Comparison of ENCODE assay signal across 19 cellular contexts in the genomic region with DNA sequence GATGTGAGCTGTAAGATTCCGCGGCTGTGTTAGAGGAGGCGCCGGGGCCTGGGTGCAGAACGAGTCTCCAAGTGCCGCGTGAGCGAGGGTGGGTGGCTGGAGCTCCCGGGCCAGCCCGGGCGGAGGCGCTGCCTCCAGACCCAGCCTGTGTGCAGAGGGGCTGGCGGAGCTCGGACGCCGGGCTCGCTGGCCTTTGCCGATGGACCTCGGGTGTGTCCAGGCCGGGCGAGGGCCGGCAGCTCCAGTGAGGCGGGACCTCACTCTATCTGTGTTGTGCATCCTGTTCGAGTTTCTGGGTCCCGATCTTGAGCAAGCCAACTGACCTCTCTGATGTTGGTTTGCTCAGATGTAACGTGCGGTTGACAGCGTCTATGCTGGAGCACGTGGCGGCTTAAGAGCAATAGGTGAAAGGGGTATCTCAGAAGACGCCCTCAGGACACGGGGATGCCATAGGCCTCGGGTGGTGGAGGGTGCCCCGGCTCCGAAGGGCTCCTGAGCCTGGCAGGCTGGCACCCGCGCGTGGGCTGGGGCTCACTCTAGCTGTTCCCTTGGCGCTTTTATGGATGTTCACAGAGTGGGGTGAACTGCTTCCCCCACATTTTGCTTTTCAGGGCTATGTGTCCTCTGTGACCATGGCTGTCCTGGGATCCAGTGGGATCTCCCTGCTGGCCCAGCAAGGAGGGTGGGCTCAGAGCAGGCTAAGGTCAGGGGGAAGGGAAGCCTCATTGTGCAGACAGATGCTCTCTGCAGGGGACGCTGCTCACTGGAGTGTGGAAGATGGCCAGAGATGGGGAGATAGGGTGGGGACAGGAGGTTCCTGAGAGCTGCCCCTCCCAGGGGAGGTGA.
DNase-seq lines count a peak whose midpoint lies in the region; ATAC-seq, FAIRE-seq and TF ChIP-seq lines count a peak whose summit lies in the region.
"Had no signal": no experiment of that assay in that cellular context is flagged by ENCODE, and none has a peak within 500 bp of the region (broad histone marks: within the 10 kb centered on the region; RNA-seq: fewer than 3 reads in every experiment).

No MANE protein-coding gene starts in this region.

- in situ Hi-C loops in K562 (cut with MboI), result no loop called here

- POLR2A ChIA-PET in K562 (lab: Yijun Ruan, JAX), result interaction anchor here (0.6 kb wide), 2 partner anchors 85 to 99 kb away, joined by 3 read pairs; no protein-coding TSS in a partner anchor

- FAIRE-seq in K562 (lab: Jason Lieb, UNC), result no peak
- FAIRE-seq: H54, keratinocyte, RCC 7860, TTC549 had no signal

- H3K9me3 ChIP-seq in K562 (replicated peaks; ENCODE audit: control insufficient read depth, insufficient read depth, low read depth, low read length), result no peaks in the 10 kb centered on the region
- H3K9me3 ChIP-seq: thyroid gland had no signal

- H3K4me1 Mint-ChIP-seq in activated CD8-positive, alpha-beta memory T cell treated with anti-CD3 and anti-CD28 coated beads, Interleukin-2, amount 10 ng/mL, durations not matched to agents 7 days and 5 days, result no peaks in the 10 kb centered on the region
- H3K4me1 Mint-ChIP-seq in type B pancreatic cell (ENCODE audit: unreplicated experiment), result no peaks in the 10 kb centered on the region
- peaks cover 26% of the 10 kb centered on the region for H3K4me1 Mint-ChIP-seq in GM23338

- H3K27ac ChIP-seq in K562 (ENCODE audit: extremely low read depth, low read depth, low read length), result no peak overlapping the region
- H3K27ac ChIP-seq in GM23338 (ENCODE audit: low read depth), result no peak overlapping the region
- H3K27ac ChIP-seq: skin epidermis, thyroid gland had no signal

- H3K4me3 ChIP-seq in K562, result no peak overlapping the region
- H3K4me3 ChIP-seq in GM23338, result no peak overlapping the region
- H3K4me3 ChIP-seq: skin epidermis, thyroid gland had no signal

- H3K9ac ChIP-seq in K562 (ENCODE audit: insufficient read depth in 1 of 2, low read depth in 2 of 2, low read length in 2 of 2), result no peak overlapping the region

- CTCF ChIA-PET in activated CD8-positive, alpha-beta memory T cell treated with anti-CD3 and anti-CD28 coated beads, Interleukin-2, amount 10 ng/mL, durations not matched to agents 7 days and 5 days (lab: Charles Lee), result no interaction called here
- CTCF ChIA-PET in K562 (lab: Yijun Ruan, JAX; ENCODE audit: low intra/inter-chr PET ratio), result no interaction called here

- TF ChIP-seq CTCF in K562 (IDR thresholded peaks at IDR 0.05 in 2 of 3, conservative IDR thresholded peaks at IDR 0.05 in 1 of 3; ENCODE audit: insufficient read depth in 2 of 3, low read depth in 1 of 3, low read length in 3 of 3) (no peak), type B pancreatic cell (conservative IDR thresholded peaks at IDR 0.05) (no peak), GM23338 (conservative IDR thresholded peaks at IDR 0.05; ENCODE audit: low read depth in 2 of 2) (no peak)

- no peak for TF ChIP-seq POLR2A in K562 (conservative IDR thresholded peaks at IDR 0.05)

- H3K27me3 ChIP-seq in K562 (ENCODE audit: control insufficient read depth in 2 of 2, insufficient read depth in 2 of 2, low read length in 2 of 2) (peaks cover 55 to 78% of the 10 kb centered on the region in 2 experiments), GM23338 (ENCODE audit: insufficient read depth) (no peaks in the 10 kb centered on the region)
- H3K27me3 ChIP-seq: thyroid gland had no signal

- H3K36me3 ChIP-seq in K562 (ENCODE audit: control insufficient read depth, insufficient read depth, low read length) (no peaks in the 10 kb centered on the region), GM23338 (ENCODE audit: insufficient read depth) (no peaks in the 10 kb centered on the region)
- H3K36me3 ChIP-seq: thyroid gland had no signal

- peaks cover 2 to 25% of the 10 kb centered on the region in 2 experiments; a peak in 3 of 5 replicates for H3K4me1 ChIP-seq in K562 (replicated peaks in 1 of 2; ENCODE audit: control insufficient read depth in 2 of 2, insufficient read depth in 2 of 2, low read length in 2 of 2)
- peaks cover 7% of the 10 kb centered on the region for H3K4me1 ChIP-seq in GM23338 (ENCODE audit: insufficient read depth)
- H3K4me1 ChIP-seq: thyroid gland had no signal

- H2AFZ ChIP-seq in K562 (ENCODE audit: low read depth, low read length) (no peak overlapping the region), GM23338 (no peak overlapping the region)

- H3K79me2 ChIP-seq in K562 (ENCODE audit: control insufficient read depth, insufficient read depth, low read length) (no peaks in the 10 kb centered on the region), GM23338 (replicated peaks; ENCODE audit: insufficient read depth) (no peaks in the 10 kb centered on the region)

- no TSS peak for BruUV-seq in K562 (replicated peaks; lab: Mats Ljungman, UMichigan)

- no peak overlapping the region for H3K27ac Mint-ChIP-seq in activated CD8-positive, alpha-beta memory T cell treated with anti-CD3 and anti-CD28 coated beads, Interleukin-2, amount 10 ng/mL, durations not matched to agents 7 days and 5 days
- no peak overlapping the region for H3K27ac Mint-ChIP-seq in type B pancreatic cell
- no peak overlapping the region for H3K27ac Mint-ChIP-seq in GM23338

- H3K36me3 Mint-ChIP-seq in activated CD8-positive, alpha-beta memory T cell treated with anti-CD3 and anti-CD28 coated beads, Interleukin-2, amount 10 ng/mL, durations not matched to agents 7 days and 5 days, result no peaks in the 10 kb centered on the region
- H3K36me3 Mint-ChIP-seq in type B pancreatic cell (no peaks in the 10 kb centered on the region), GM23338 (ENCODE audit: low read depth) (no peaks in the 10 kb centered on the region)

- peaks cover 5% of the 10 kb centered on the region for H3K27me3 Mint-ChIP-seq in activated CD8-positive, alpha-beta memory T cell treated with anti-CD3 and anti-CD28 coated beads, Interleukin-2, amount 10 ng/mL, durations not matched to agents 7 days and 5 days
- H3K27me3 Mint-ChIP-seq in type B pancreatic cell, result peaks cover 24% of the 10 kb centered on the region
- peaks cover 16% of the 10 kb centered on the region for H3K27me3 Mint-ChIP-seq in GM23338 (ENCODE audit: insufficient read depth, low read depth, poor library complexity)

- DNase-seq in activated CD8-positive, alpha-beta memory T cell treated with anti-CD3 and anti-CD28 coated beads for 24 hours, result peak; percentile 37
- no peak for DNase-seq in activated CD8-positive, alpha-beta memory T cell treated with anti-CD3 and anti-CD28 coated beads, Interleukin-2, amount 10 ng/mL, durations not matched to agents 7 days and 5 days
- DNase-seq in K562 (ENCODE audit: extremely low read depth in 1 of 4, low spot score in 3 of 4) (no peak), mesenteric fat pad (ENCODE audit: low spot score) (peak; percentile 81), type B pancreatic cell (ENCODE audit: extremely low spot score, unreplicated experiment) (peak; percentile 65), GM23338 (ENCODE audit: low spot score) (no peak)
- no peak for DNase-seq in stimulated activated naive CD4-positive, alpha-beta T cell (lab: John Stamatoyannopoulos, UW)
- DNase-seq: activated CD4-positive, alpha-beta T cell treated with anti-CD3 and anti-CD28 coated beads, Interleukin-2, amount 50 U/mL, for 48 hours; amygdala; KBM-7; NCI-H2171 treated with DMSO at 0.1 percent for 48 hours; nucleus accumbens; thyroid gland had no signal

- ATAC-seq in activated CD8-positive, alpha-beta memory T cell treated with anti-CD3 and anti-CD28 coated beads, Interleukin-2, amount 10 ng/mL, durations not matched to agents 7 days and 5 days, result no peak
- ATAC-seq in K562 (peak; percentile 13; the same call in 2 of the 3 replicates), GM23338 (no peak), HG02763 (IDR thresholded peaks at IDR 0.05; ENCODE audit: unreplicated experiment) (no peak)

- H3F3A ChIP-seq in GM23338 (replicated peaks; ENCODE audit: low read depth), result no peaks in the 10 kb centered on the region

- H4K20me1 ChIP-seq in K562 (replicated peaks; ENCODE audit: control insufficient read depth, insufficient read depth, low read length) (peaks cover 8% of the 10 kb centered on the region), GM23338 (replicated peaks; ENCODE audit: insufficient read depth) (no peaks in the 10 kb centered on the region)

- H3K9me3 Mint-ChIP-seq in activated CD8-positive, alpha-beta memory T cell treated with anti-CD3 and anti-CD28 coated beads, Interleukin-2, amount 10 ng/mL, durations not matched to agents 7 days and 5 days (ENCODE audit: low read depth), result no peaks in the 10 kb centered on the region
- H3K9me3 Mint-ChIP-seq in type B pancreatic cell (no peaks in the 10 kb centered on the region), GM23338 (no peaks in the 10 kb centered on the region; the same call in 2 of the 3 replicates)

- 22% methylated on average over 31 of the region's 40 CpGs for WGBS in K562 (ENCODE audit: insufficient coverage, low coverage, missing lambda C conversion rate)

- intact Hi-C loops in K562 (cut with micrococcal nuclease), result loop anchor here (10.0 kb wide), 1 partner anchor 55 kb away; no protein-coding TSS in a partner anchor

- H3K9me2 ChIP-seq in GM23338 (ENCODE audit: insufficient read depth), result no peaks in the 10 kb centered on the region

- TF ChIP-seq RAD21 in K562 (CRISPR knock-in tag; conservative IDR thresholded peaks at IDR 0.05 in 1 of 2, IDR thresholded peaks at IDR 0.05 in 1 of 2), result no peak

- TF ChIP-seq EP300 in K562 (IDR thresholded peaks at IDR 0.05; ENCODE audit: low read length), result no peak

- H3K9me1 ChIP-seq in K562 (ENCODE audit: control insufficient read depth, insufficient read depth, low read length), result peaks cover 4% of the 10 kb centered on the region

- no peak overlapping the region for H3K4me2 ChIP-seq in K562 (ENCODE audit: insufficient read depth, low read length)
- H3K4me2 ChIP-seq in GM23338, result no peak overlapping the region

- no peak overlapping the region for H3K4me3 Mint-ChIP-seq in activated CD8-positive, alpha-beta memory T cell treated with anti-CD3 and anti-CD28 coated beads, Interleukin-2, amount 10 ng/mL, durations not matched to agents 7 days and 5 days
- H3K4me3 Mint-ChIP-seq in type B pancreatic cell (no peak overlapping the region), GM23338 (no peak overlapping the region)

TF ChIP-seq in GM23338, 12 proteins besides CTCF, POLR2A, EP300 and RAD21 (continues in another document):
- TF ChIP-seq JUNB (IDR thresholded peaks at IDR 0.05; ENCODE audit: unreplicated experiment), result no peak
- no peak for TF ChIP-seq ZNF331 (CRISPR knock-in tag; IDR thresholded peaks at IDR 0.05; ENCODE audit: low read depth)
- no peak for TF ChIP-seq NANOG (IDR thresholded peaks at IDR 0.05; ENCODE audit: borderline replicate concordance)
- no peak for TF ChIP-seq EZH2phosphoT487 (IDR thresholded peaks at IDR 0.05; ENCODE audit: unreplicated experiment)
- no peak for TF ChIP-seq ETS1 (IDR thresholded peaks at IDR 0.05)

Comparison
In these comparisons a context has a peak if more than half of its experiments do, and no peak if none do; other contexts are left out.
1. DNase-seq: peak in activated CD8-positive, alpha-beta memory T cell treated with anti-CD3 and anti-CD28 coated beads for 24 hours (single experiment), mesenteric fat pad (single experiment) and type B pancreatic cell (single experiment); none in activated CD8-positive, alpha-beta memory T cell treated with anti-CD3 and anti-CD28 coated beads, Interleukin-2, amount 10 ng/mL, durations not matched to agents 7 days and 5 days (single experiment), K562 (0 of 4), GM23338 (single experiment) and stimulated activated naive CD4-positive, alpha-beta T cell (0 of 6).